15 cellular contexts compared by ENCODE assay signal in the genomic region with DNA sequence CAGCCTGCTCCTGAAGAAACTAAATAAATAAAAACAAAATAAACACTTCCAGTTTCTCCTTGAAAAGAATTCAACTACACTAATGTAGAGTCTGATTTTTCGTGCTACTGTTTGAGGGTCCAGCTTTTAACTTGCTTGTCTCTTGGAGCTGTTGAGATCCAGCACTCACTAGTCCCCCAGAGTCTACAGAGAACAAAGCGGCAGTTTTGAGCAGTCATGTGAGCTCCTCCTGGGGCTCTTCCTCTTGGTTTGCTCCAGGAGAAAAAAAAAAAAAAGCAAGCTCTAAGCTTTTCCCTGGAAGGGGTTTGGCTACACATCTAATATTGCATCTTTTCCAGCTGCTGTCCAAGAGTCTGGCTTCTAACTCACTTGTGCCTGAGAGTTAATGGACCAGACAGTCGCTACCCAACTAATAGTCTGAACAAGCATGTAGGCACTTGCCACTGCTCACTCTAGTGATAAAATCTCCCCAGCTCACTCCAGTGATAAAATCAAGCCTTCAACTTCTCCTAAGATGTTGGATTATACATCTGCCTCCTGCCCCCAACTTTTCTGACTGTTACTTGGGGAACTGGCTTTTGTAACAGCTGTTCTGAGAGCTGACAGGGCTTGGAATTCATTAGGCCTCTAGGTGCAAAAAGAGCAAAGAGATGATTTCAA.
"Had no signal": no experiment of that assay in that cellular context is flagged by ENCODE, and none has a peak within 500 bp of the region (broad histone marks: within the 10 kb centered on the region; RNA-seq: fewer than 3 reads in every experiment).

No MANE protein-coding gene starts in this region.

- ATAC-seq: lower lobe of right lung; stimulated activated naive B cell treated with anti-CD40 and anti-IgM and Interleukin-4, amounts not matched to agents 10 μg/mL and 1 μg/mL and 100 μg/mL, for 72 hours had no signal

- DNase-seq: activated CD4-positive, alpha-beta T cell treated with anti-CD3 and anti-CD28 coated beads, Interleukin-2, amount 10 ng/mL, durations not matched to agents 7 days and 5 days; activated naive CD4-positive, alpha-beta T cell; activated T-cell treated with anti-CD3 and anti-CD28 coated beads for 4 hours; aorta; effector memory CD4-positive, alpha-beta T cell; foreskin fibroblast; lower lobe of right lung; naive B cell; stimulated activated CD4-positive, alpha-beta T cell treated with anti-CD3 and anti-CD28 coated beads, Interleukin-2, amount 100 ng/mL, for 48 hours; stimulated activated naive B cell treated with anti-CD40 and anti-IgM and Interleukin-4, amounts not matched to agents 10 μg/mL and 1 μg/mL and 100 μg/mL, for 72 hours; T-helper 9 cell; thyroid gland had no signal

- H3K79me2 ChIP-seq: parathyroid adenoma had no signal

- H3K4me3 ChIP-seq: lower lobe of right lung, thyroid gland had no signal

- H3K36me3 ChIP-seq: lower lobe of right lung, neutrophil, thyroid gland had no signal

- H3K9me3 ChIP-seq: lower lobe of right lung, neutrophil, thyroid gland had no signal

- H3K27ac Mint-ChIP-seq: activated CD4-positive, alpha-beta T cell treated with anti-CD3 and anti-CD28 coated beads, Interleukin-2, amount 10 ng/mL, durations not matched to agents 7 days and 5 days; dendritic cell treated with granulocyte-macrophage colony-stimulating factor and Interleukin-4, amounts not matched to agents 40 ng/mL and 50 ng/mL, for 4 days; naive B cell; stimulated activated naive B cell treated with anti-CD40 and anti-IgM and Interleukin-4, amounts not matched to agents 10 μg/mL and 1 μg/mL and 100 μg/mL, for 72 hours had no signal

- H3K9ac ChIP-seq: parathyroid adenoma had no signal

- H3K27ac ChIP-seq: lower lobe of right lung, neutrophil, parathyroid adenoma, thyroid gland had no signal

- H3K27me3 Mint-ChIP-seq: activated CD4-positive, alpha-beta T cell treated with anti-CD3 and anti-CD28 coated beads, Interleukin-2, amount 10 ng/mL, durations not matched to agents 7 days and 5 days; dendritic cell treated with granulocyte-macrophage colony-stimulating factor and Interleukin-4, amounts not matched to agents 40 ng/mL and 50 ng/mL, for 4 days; naive B cell; stimulated activated naive B cell treated with anti-CD40 and anti-IgM and Interleukin-4, amounts not matched to agents 10 μg/mL and 1 μg/mL and 100 μg/mL, for 72 hours had no signal

- H3K27me3 ChIP-seq: neutrophil, thyroid gland had no signal

- H3K4me1 Mint-ChIP-seq: activated CD4-positive, alpha-beta T cell treated with anti-CD3 and anti-CD28 coated beads, Interleukin-2, amount 10 ng/mL, durations not matched to agents 7 days and 5 days; naive B cell; stimulated activated naive B cell treated with anti-CD40 and anti-IgM and Interleukin-4, amounts not matched to agents 10 μg/mL and 1 μg/mL and 100 μg/mL, for 72 hours had no signal

- H3K4me3 Mint-ChIP-seq: activated CD4-positive, alpha-beta T cell treated with anti-CD3 and anti-CD28 coated beads, Interleukin-2, amount 10 ng/mL, durations not matched to agents 7 days and 5 days; dendritic cell treated with granulocyte-macrophage colony-stimulating factor and Interleukin-4, amounts not matched to agents 40 ng/mL and 50 ng/mL, for 4 days; naive B cell; stimulated activated naive B cell treated with anti-CD40 and anti-IgM and Interleukin-4, amounts not matched to agents 10 μg/mL and 1 μg/mL and 100 μg/mL, for 72 hours had no signal

- H3K4me1 ChIP-seq: lower lobe of right lung, parathyroid adenoma, thyroid gland had no signal

- H3K36me3 Mint-ChIP-seq: naive B cell; stimulated activated naive B cell treated with anti-CD40 and anti-IgM and Interleukin-4, amounts not matched to agents 10 μg/mL and 1 μg/mL and 100 μg/mL, for 72 hours had no signal

- H2AFZ ChIP-seq: parathyroid adenoma had no signal
